In genomic region chr5:170681013-170681433, GRCh38 we compare ENCODE assay signal across 1 cellular context.
TF ChIP-seq lines count a peak whose summit lies in the region.

No MANE protein-coding gene starts in this region.

TF ChIP-seq in WTC11, 78 proteins besides CTCF, POLR2A, EP300 and RAD21 (continued from another document and continues in another):
- TF ChIP-seq ARID4B (CRISPR knock-in tag; IDR thresholded peaks at IDR 0.05; ENCODE audit: borderline replicate concordance) (peak; percentile 97), PREB (CRISPR knock-in tag; IDR thresholded peaks at IDR 0.05; ENCODE audit: borderline replicate concordance) (no peak), SP1 (CRISPR knock-in tag; conservative IDR thresholded peaks at IDR 0.05) (peak; percentile 55; the same call in 1 of the 2 replicates), AR (CRISPR knock-in tag; IDR thresholded peaks at IDR 0.05) (no peak), AFF4 (CRISPR knock-in tag; IDR thresholded peaks at IDR 0.05; ENCODE audit: borderline replicate concordance) (0 out of 2 replicates have a peak, but pooled peaks have one; percentile 85), ZNF219 (CRISPR knock-in tag; IDR thresholded peaks at IDR 0.05; ENCODE audit: borderline replicate concordance) (peak; percentile 68; the same call in 1 of the 2 replicates), MXD4 (CRISPR knock-in tag; IDR thresholded peaks at IDR 0.05; ENCODE audit: borderline replicate concordance) (no peak), ATF3 (CRISPR knock-in tag; conservative IDR thresholded peaks at IDR 0.05) (no peak), GABPB1 (CRISPR knock-in tag; IDR thresholded peaks at IDR 0.05) (no peak), ZNF317 (CRISPR knock-in tag; IDR thresholded peaks at IDR 0.05; ENCODE audit: borderline replicate concordance, low read depth) (0 out of 2 replicates have a peak, but pooled peaks have one; percentile 31), ELF4 (CRISPR knock-in tag; IDR thresholded peaks at IDR 0.05; ENCODE audit: low read depth) (no peak), NR2C2 (CRISPR knock-in tag; IDR thresholded peaks at IDR 0.05) (no peak), ZBTB43 (CRISPR knock-in tag; IDR thresholded peaks at IDR 0.05) (0 out of 2 replicates have a peak, but pooled peaks have one; percentile 32), IRF2 (CRISPR knock-in tag; IDR thresholded peaks at IDR 0.05; ENCODE audit: borderline replicate concordance, low read depth) (no peak), PRDM15 (CRISPR knock-in tag; IDR thresholded peaks at IDR 0.05) (no peak), STAT6 (CRISPR knock-in tag; conservative IDR thresholded peaks at IDR 0.05; ENCODE audit: low read depth) (no peak), FOXK1 (CRISPR knock-in tag; IDR thresholded peaks at IDR 0.05) (peak; percentile 85), ZNF512 (CRISPR knock-in tag; IDR thresholded peaks at IDR 0.05; ENCODE audit: borderline replicate concordance) (no peak), SOX15 (CRISPR knock-in tag; IDR thresholded peaks at IDR 0.05) (no peak), NFYB (CRISPR knock-in tag; conservative IDR thresholded peaks at IDR 0.05; ENCODE audit: low read depth) (0 out of 2 replicates have a peak, but pooled peaks have one; percentile 10), ZBTB21 (CRISPR knock-in tag; IDR thresholded peaks at IDR 0.05; ENCODE audit: borderline replicate concordance) (peak; percentile 82; the same call in 1 of the 2 replicates), ZNF138 (CRISPR knock-in tag; conservative IDR thresholded peaks at IDR 0.05) (0 out of 2 replicates have a peak, but pooled peaks have one; percentile 47), JAZF1 (CRISPR knock-in tag; IDR thresholded peaks at IDR 0.05) (no peak), ZNF423 (CRISPR knock-in tag; IDR thresholded peaks at IDR 0.05) (peak; percentile 15; the same call in 1 of the 2 replicates), RORB (CRISPR knock-in tag; IDR thresholded peaks at IDR 0.05) (no peak), USF1 (CRISPR knock-in tag; IDR thresholded peaks at IDR 0.05) (peak; percentile 58; the same call in 1 of the 2 replicates)
